Comparison of ENCODE assay signal across 17 cellular contexts in the genomic region with DNA sequence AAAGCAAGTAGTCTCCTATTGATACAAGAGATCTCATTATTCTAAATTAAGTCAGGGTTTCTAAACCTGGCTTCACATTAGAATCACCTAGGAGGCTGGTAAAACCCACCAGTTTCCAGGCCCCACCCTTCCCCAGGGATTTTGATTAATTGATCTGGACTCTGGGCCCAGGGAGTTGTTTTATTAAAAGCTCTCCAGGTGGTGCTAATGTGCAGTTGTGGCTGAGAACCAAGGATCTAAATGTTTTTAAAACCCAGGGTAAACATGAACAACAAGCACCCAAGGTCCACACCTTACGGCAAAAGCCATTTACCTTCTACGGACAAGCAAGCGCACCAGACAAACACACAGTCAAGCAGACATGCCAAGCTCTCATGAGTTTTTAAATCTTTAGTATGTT.
DNase-seq lines count a peak whose midpoint lies in the region; ATAC-seq, FAIRE-seq and TF ChIP-seq lines count a peak whose summit lies in the region.
"Had no signal": no experiment of that assay in that cellular context is flagged by ENCODE, and none has a peak within 500 bp of the region (broad histone marks: within the 10 kb centered on the region; RNA-seq: fewer than 3 reads in every experiment).

No MANE protein-coding gene starts in this region.

- no peaks in the 10 kb centered on the region for H3K4me1 Mint-ChIP-seq in HFFc6 (ENCODE audit: low read depth)

- H3K27ac ChIP-seq in right cardiac atrium (ENCODE audit: low read length) (no peak overlapping the region), OCI-LY3 (ENCODE audit: low read length) (no peak overlapping the region)
- H3K27ac ChIP-seq: WERI-Rb-1 had no signal

- no peak overlapping the region for H3K4me3 ChIP-seq in right cardiac atrium (ENCODE audit: low read length)
- no peak overlapping the region for H3K4me3 ChIP-seq in OCI-LY3 (ENCODE audit: low read length)
- H3K4me3 ChIP-seq: Peyer's patch had no signal

- H3K4me1 ChIP-seq in right cardiac atrium (ENCODE audit: control insufficient read depth, insufficient read depth, low read length) (no peaks in the 10 kb centered on the region), OCI-LY3 (ENCODE audit: low read length) (peaks cover 11% of the 10 kb centered on the region)
- H3K4me1 ChIP-seq: Peyer's patch had no signal

- no peaks in the 10 kb centered on the region for H3K36me3 Mint-ChIP-seq in HFFc6 (ENCODE audit: low read depth)

- peaks cover 3% of the 10 kb centered on the region for H3K36me3 ChIP-seq in OCI-LY3 (replicated peaks; ENCODE audit: low read depth, low read length)
- H3K36me3 ChIP-seq: Peyer's patch, WERI-Rb-1 had no signal

- H3K9me3 ChIP-seq in right cardiac atrium (ENCODE audit: control insufficient read depth, low read length) (no peaks in the 10 kb centered on the region), OCI-LY3 (ENCODE audit: insufficient read depth, low read length) (no peaks in the 10 kb centered on the region)
- H3K9me3 ChIP-seq: Peyer's patch had no signal

- peak; percentile 30 for ATAC-seq in left ventricle myocardium superior
- ATAC-seq in right cardiac atrium = no peak
- no peak for ATAC-seq in GM21515 (IDR thresholded peaks at IDR 0.05; ENCODE audit: unreplicated experiment)

- no peak overlapping the region for H2AFZ ChIP-seq in OCI-LY3 (ENCODE audit: low read depth, low read length)

- H4K20me1 ChIP-seq in OCI-LY3 (ENCODE audit: insufficient read depth, low read length) = no peaks in the 10 kb centered on the region

- no peak overlapping the region for H3K4me2 ChIP-seq in OCI-LY3 (ENCODE audit: low read length)

- H3K27ac Mint-ChIP-seq in HFFc6 = no peak overlapping the region

- peak; percentile 93 for FAIRE-seq in islet of Langerhans (lab: Jason Lieb, UNC)

- H3K27me3 ChIP-seq in right cardiac atrium (ENCODE audit: control insufficient read depth, insufficient read depth) (no peaks in the 10 kb centered on the region), OCI-LY3 (ENCODE audit: low read depth, low read length) (no peaks in the 10 kb centered on the region)
- H3K27me3 ChIP-seq: Peyer's patch had no signal

- no peaks in the 10 kb centered on the region for H3K79me2 ChIP-seq in OCI-LY3 (ENCODE audit: low read length)

- H3K4me3 Mint-ChIP-seq in HFFc6 = no peak overlapping the region

- 98% methylated on average over 3 of the region's 3 CpGs for WGBS in right cardiac atrium

- H3K9me3 Mint-ChIP-seq in HFFc6 = no peaks in the 10 kb centered on the region; the same call in 1 of the 2 replicates

- no peak for DNase-seq in left ventricle myocardium superior
- DNase-seq in right cardiac atrium = no peak
- no peak for DNase-seq in stimulated activated CD4-positive, alpha-beta T cell treated with anti-CD3 and anti-CD28 coated beads, Interleukin-4, amount 100 ng/mL, for 1 hour
- no peak for DNase-seq in OCI-M1 (lab: John Stamatoyannopoulos, UW)
- DNase-seq in HFFc6 = no peak
- DNase-seq: activated CD8-positive, alpha-beta memory T cell treated with anti-CD3 and anti-CD28 coated beads for 24 hours; activated effector memory CD4-positive, alpha-beta T cell treated with Interleukin-2 at 50 U/mL for 16 hours; amygdala; Calu3; erythroblast; MV-4-11; NCI-H226; Peyer's patch; WERI-Rb-1 had no signal

- TF ChIP-seq CTCF in OCI-LY3 (IDR thresholded peaks at IDR 0.05; ENCODE audit: low read depth, low read length) = 0 out of 2 replicates have a peak, but pooled peaks have one; percentile 4
- TF ChIP-seq CTCF in HFFc6 (IDR thresholded peaks at IDR 0.05) = no peak

- H3K9ac ChIP-seq in OCI-LY3 (ENCODE audit: low read length) = no peak overlapping the region

- intact Hi-C loops in left ventricle myocardium superior (cut with micrococcal nuclease) = no loop called here
- intact Hi-C loops in right cardiac atrium (cut with DNase I) = loop anchor here in 1 of 4 donors (2.0 kb wide), 1 partner anchor 17 kb away; no protein-coding TSS in a partner anchor

- no peaks in the 10 kb centered on the region; the same call in 1 of the 2 replicates for H3K27me3 Mint-ChIP-seq in HFFc6 (ENCODE audit: insufficient read depth)
